Comparison of ENCODE assay signal across 9 cellular contexts in the genomic region with DNA sequence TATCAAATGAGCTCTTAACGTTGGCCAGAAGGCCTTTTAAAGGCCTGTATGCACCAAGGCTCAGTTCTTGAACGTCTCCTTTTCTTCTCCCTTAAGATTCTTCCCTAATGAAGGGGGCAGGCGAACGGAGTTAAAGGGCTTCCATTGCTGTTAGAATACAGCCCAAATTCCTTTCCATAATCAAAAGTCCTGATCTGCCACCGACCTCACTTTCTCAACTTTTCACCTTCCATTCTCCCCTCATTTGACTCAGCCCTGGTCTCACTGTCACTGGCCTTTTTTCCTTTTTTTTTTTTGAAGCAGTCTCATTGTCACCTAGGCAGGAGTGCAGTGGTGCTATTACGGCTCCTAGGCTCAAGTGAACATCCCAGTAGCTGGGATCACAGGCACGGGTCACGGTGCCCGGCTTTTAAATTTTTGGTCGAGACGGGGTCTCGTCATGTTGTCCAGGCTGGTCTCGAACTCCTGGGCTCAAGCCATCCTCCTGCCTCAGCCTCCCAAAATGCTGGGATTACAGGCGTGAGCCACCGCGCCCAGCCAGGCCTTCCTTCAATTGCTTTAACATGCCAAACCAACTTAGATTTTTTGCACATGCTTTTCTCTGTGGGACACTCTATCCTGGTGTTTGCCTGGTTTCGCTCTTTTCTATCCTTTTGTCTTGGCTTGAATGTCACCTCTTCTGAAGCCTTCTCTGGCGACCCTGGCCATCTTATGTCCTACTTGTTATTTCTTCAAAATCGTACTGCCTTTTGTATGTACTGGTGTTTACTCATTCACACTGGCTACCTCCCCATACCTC. TPM values are rescaled to one million over a fixed set of nuclear protein-coding genes. Genes with fewer than 3 reads are reported as not detected.
DNase-seq lines count a peak whose midpoint lies in the region; FAIRE-seq and TF ChIP-seq lines count a peak whose summit lies in the region.
"Had no signal": no experiment of that assay in that cellular context is flagged by ENCODE, and none has a peak within 500 bp of the region (broad histone marks: within the 10 kb centered on the region; RNA-seq: fewer than 3 reads in every experiment).

No MANE protein-coding gene starts in this region.

- peak overlapping the region; percentile 95 for H4K5ac ChIP-seq in H1 (ENCODE audit: insufficient read length, low read depth, low read length)

- peak overlapping the region; percentile 83 for H3K18ac ChIP-seq in H1 (ENCODE audit: extremely low read depth, low read length)

- no peak overlapping the region for H3K23ac ChIP-seq in H1 (ENCODE audit: insufficient read length)

- peak overlapping the region; percentile 94 for H2BK5ac ChIP-seq in H1 (ENCODE audit: low read depth, low read length)

- H3K9me3 Mint-ChIP-seq in activated T-cell treated with anti-CD3 and anti-CD28 coated beads, Interleukin-2, amount 50 U/mL, for 24 hours, result no peaks in the 10 kb centered on the region

- H3K4me2 ChIP-seq in Loucy (ENCODE audit: low read depth, low read length, poor library complexity, severe bottlenecking) (peak overlapping the region; percentile 77), H1 (ENCODE audit: insufficient read depth in 1 of 2, low read depth in 2 of 2, low read length in 2 of 2) (peak overlapping the region; percentile 81 to 85), neural cell (ENCODE audit: low read length) (peak overlapping the region; percentile 71)

- H3F3A ChIP-seq in Loucy (ENCODE audit: low read depth) (0 out of 2 replicates have a peak, but pooled peaks cover 4% of the 10 kb centered on the region), neural cell (ENCODE audit: insufficient read depth, low read length, poor library complexity, severe bottlenecking) (peaks cover 11% of the 10 kb centered on the region)

- no peak overlapping the region for H3K27ac Mint-ChIP-seq in activated T-cell treated with anti-CD3 and anti-CD28 coated beads, Interleukin-2, amount 50 U/mL, for 24 hours

- peak overlapping the region; percentile 84; the same call in 1 of the 2 replicates for H2BK12ac ChIP-seq in H1 (ENCODE audit: low read depth, low read length)

- TF ChIP-seq RAD21 in H1 (IDR thresholded peaks at IDR 0.05 in 1 of 2, conservative IDR thresholded peaks at IDR 0.05 in 1 of 2; ENCODE audit: low read depth in 2 of 2, low read length in 2 of 2), result no peak
- no peak for TF ChIP-seq RAD21 in neural cell (conservative IDR thresholded peaks at IDR 0.05)

- H3K27ac ChIP-seq in H1 (ENCODE audit: low read depth, low read length) (peak overlapping the region; percentile 37), neural cell (ENCODE audit: low read length) (peak overlapping the region; percentile 99)

- no peak overlapping the region for H2AK5ac ChIP-seq in H1 (ENCODE audit: low read depth, low read length)

- peak overlapping the region; percentile 93 for H3K9ac ChIP-seq in Loucy (ENCODE audit: low read depth, low read length, poor library complexity, severe bottlenecking)
- peak overlapping the region in 3 of 4 experiments; percentile 43 to 88 (median 73); a peak in 5 of 7 replicates for H3K9ac ChIP-seq in H1 (replicated peaks in 1 of 4; ENCODE audit: extremely low read depth in 1 of 4, low read depth in 3 of 4, low read length in 3 of 4)
- peak overlapping the region; percentile 98 for H3K9ac ChIP-seq in neural cell (ENCODE audit: low read length)

- H3K9me3 ChIP-seq in Loucy (ENCODE audit: insufficient read depth, low read depth, low read length) (no peaks in the 10 kb centered on the region), H1 (ENCODE audit: insufficient read depth in 2 of 2, low read depth in 1 of 2, low read length in 1 of 2) (no peaks in the 10 kb centered on the region), neural cell (ENCODE audit: low read length) (no peaks in the 10 kb centered on the region)

- DNase-seq in AG09309 (ENCODE audit: low read depth), result no peak
- DNase-seq in H1 (ENCODE audit: low read depth in 1 of 2, low spot score in 2 of 2), result no peak
- DNase-seq in activated T-cell treated with anti-CD3 and anti-CD28 coated beads, Interleukin-2, amount 50 U/mL, for 24 hours, result no peak
- DNase-seq in NCI-H2107 (lab: John Stamatoyannopoulos, UW), result no peak
- DNase-seq in CD1c-positive myeloid dendritic cell (ENCODE audit: extremely low spot score), result no peak
- DNase-seq in stimulated activated CD4-positive, alpha-beta T cell treated with anti-CD3 and anti-CD28 coated beads, Interleukin-4, amount 100 ng/mL, for 4 hours, result no peak

- TF ChIP-seq CTCF in AG09309 (IDR thresholded peaks at IDR 0.05; ENCODE audit: control insufficient read depth, insufficient read depth, low read depth, low read length, missing control alignments), result no peak
- TF ChIP-seq CTCF in Loucy (conservative IDR thresholded peaks at IDR 0.05; ENCODE audit: low read length), result no peak
- TF ChIP-seq CTCF in H1 (IDR thresholded peaks at IDR 0.05; ENCODE audit: control extremely low read depth in 1 of 3, insufficient read depth in 1 of 3, low read depth in 1 of 3, low read length in 3 of 3), result no peak
- no peak for TF ChIP-seq CTCF in neural cell (IDR thresholded peaks at IDR 0.05; ENCODE audit: poor library complexity, severe bottlenecking)

- peaks cover 21% of the 10 kb centered on the region for H3K4me1 Mint-ChIP-seq in activated T-cell treated with anti-CD3 and anti-CD28 coated beads, Interleukin-2, amount 50 U/mL, for 24 hours (ENCODE audit: low read depth)

- peaks cover 30% of the 10 kb centered on the region for H3K4me1 ChIP-seq in Loucy (ENCODE audit: insufficient read depth, low read length, poor library complexity, severe bottlenecking)
- H3K4me1 ChIP-seq in H1 (replicated peaks in 1 of 4; ENCODE audit: control insufficient read depth in 3 of 4, insufficient read depth in 4 of 4, low read length in 3 of 4), result peaks cover 0 to 5% (median 3%) of the 10 kb centered on the region in 4 experiments; a peak in 5 of 7 replicates

- WGBS in H1 (ENCODE audit: extremely low coverage in 1 of 2, insufficient coverage in 1 of 2, insufficient read length in 1 of 2, insufficient replicate concordance in 2 of 2, low coverage in 1 of 2, low lambda C conversion rate in 2 of 2, missing lambda C conversion rate in 1 of 2), 2 experiments, result 57 to 100% methylated on average over 1 to 19 of the region's 19 CpGs

- peaks cover 18% of the 10 kb centered on the region for H4K20me1 ChIP-seq in Loucy (ENCODE audit: insufficient read depth, low read length, poor library complexity, severe bottlenecking)
- no peaks in the 10 kb centered on the region for H4K20me1 ChIP-seq in H1 (replicated peaks in 1 of 2; ENCODE audit: control insufficient read depth in 1 of 2, insufficient read depth in 2 of 2, low read length in 2 of 2)
- H4K20me1 ChIP-seq in neural cell (ENCODE audit: insufficient read depth), result no peaks in the 10 kb centered on the region

- H3K4me3 Mint-ChIP-seq in activated T-cell treated with anti-CD3 and anti-CD28 coated beads, Interleukin-2, amount 50 U/mL, for 24 hours, result no peak overlapping the region
- H3K4me3 Mint-ChIP-seq: activated CD8-positive, alpha-beta memory T cell treated with anti-CD3 and anti-CD28 coated beads, Interleukin-2, amount 10 ng/mL, durations not matched to agents 7 days and 5 days had no signal

- no peaks in the 10 kb centered on the region for H3K9me2 ChIP-seq in Loucy (replicated peaks; ENCODE audit: low read depth, low read length)
- no peaks in the 10 kb centered on the region for H3K9me2 ChIP-seq in neural cell (ENCODE audit: insufficient read depth, low read length)

- no peak for FAIRE-seq in H1 (lab: Jason Lieb, UNC)

- peaks cover 46% of the 10 kb centered on the region for H3K79me2 ChIP-seq in Loucy (ENCODE audit: insufficient read depth, low read length)
- H3K79me2 ChIP-seq in H1 (ENCODE audit: control insufficient read depth in 1 of 2, insufficient read depth in 2 of 2, low read length in 2 of 2), result peaks cover 0 to 13% of the 10 kb centered on the region in 2 experiments; a peak in 3 of 4 replicates
- peaks cover 24% of the 10 kb centered on the region for H3K79me2 ChIP-seq in neural cell (replicated peaks; ENCODE audit: insufficient read depth, low read length)

- no peak overlapping the region for H3K14ac ChIP-seq in H1 (ENCODE audit: insufficient read length)

- TF ChIP-seq POLR2A in H1 (IDR thresholded peaks at IDR 0.05; ENCODE audit: control extremely low read depth in 1 of 2, low read depth in 2 of 2, low read length in 2 of 2), result peak in 1 of 2 experiments; percentile 45; a peak in 1 of 3 replicates

- H4K8ac ChIP-seq in H1 (ENCODE audit: extremely low read depth, insufficient read depth, low read length), result peak overlapping the region; percentile 80; the same call in 1 of the 2 replicates

- TF ChIP-seq EP300 in H1 (IDR thresholded peaks at IDR 0.05; ENCODE audit: borderline replicate concordance in 1 of 2, low read depth in 2 of 2, low read length in 2 of 2) (no peak), neural cell (conservative IDR thresholded peaks at IDR 0.05; ENCODE audit: poor library complexity, severe bottlenecking) (no peak)

- no peak overlapping the region for H2BK20ac ChIP-seq in H1 (ENCODE audit: low read length)

- H3K56ac ChIP-seq in H1 (replicated peaks; ENCODE audit: insufficient read length, low read depth, low read length), result peak overlapping the region; percentile 7

- H3K36me3 ChIP-seq in Loucy (ENCODE audit: insufficient read depth, low read length) (no peaks in the 10 kb centered on the region), H1 (ENCODE audit: control insufficient read depth in 2 of 4, insufficient read depth in 4 of 4, low read length in 3 of 4) (no peaks in the 10 kb centered on the region), neural cell (ENCODE audit: insufficient read depth, low read length) (no peaks in the 10 kb centered on the region)

- peak overlapping the region; percentile 82 for H4K91ac ChIP-seq in H1 (replicated peaks; ENCODE audit: insufficient read length, low read length)

- no peaks in the 10 kb centered on the region; the same call in 1 of the 2 replicates for H3K79me1 ChIP-seq in H1 (ENCODE audit: low read depth, low read length)

- H3K4ac ChIP-seq in H1 (replicated peaks; ENCODE audit: insufficient read length, low read depth, low read length), result peak overlapping the region; percentile 98

- H3K27me3 ChIP-seq in Loucy (ENCODE audit: insufficient read depth, low read length, poor library complexity, severe bottlenecking) (no peaks in the 10 kb centered on the region), H1 (replicated peaks in 1 of 4; ENCODE audit: control insufficient read depth in 3 of 4, extremely low read depth in 1 of 4, insufficient read depth in 3 of 4, low read length in 3 of 4) (no peaks in the 10 kb centered on the region), neural cell (ENCODE audit: insufficient read depth, low read depth, low read length) (no peaks in the 10 kb centered on the region)

- H3K4me3 ChIP-seq in AG09309 (ENCODE audit: control insufficient read depth, low read depth, low read length) (peak overlapping the region; percentile 80), Loucy (ENCODE audit: low read length, poor library complexity, severe bottlenecking) (peak overlapping the region; percentile 79), H1 (ENCODE audit: extremely low read depth in 1 of 4, insufficient read depth in 2 of 4, low read depth in 3 of 4, low read length in 4 of 4) (peak overlapping the region; percentile 79 to 94 (median 86)), neural cell (ENCODE audit: low read length) (peak overlapping the region; percentile 92)

- no peak overlapping the region for H2BK15ac ChIP-seq in H1 (ENCODE audit: low read length)

- H2BK120ac ChIP-seq in H1 (replicated peaks; ENCODE audit: low read depth, low read length), result peak overlapping the region; percentile 0

- H3K23me2 ChIP-seq in H1 (ENCODE audit: low read depth, low read length), result no peaks in the 10 kb centered on the region; the same call in 1 of the 2 replicates

- peaks cover 18% of the 10 kb centered on the region for H3K36me3 Mint-ChIP-seq in activated T-cell treated with anti-CD3 and anti-CD28 coated beads, Interleukin-2, amount 50 U/mL, for 24 hours (ENCODE audit: low read depth)
- H3K36me3 Mint-ChIP-seq: activated CD8-positive, alpha-beta memory T cell treated with anti-CD3 and anti-CD28 coated beads, Interleukin-2, amount 10 ng/mL, durations not matched to agents 7 days and 5 days had no signal

- POLR2A ChIA-PET in H1 (lab: Charles Lee; ENCODE audit: partially characterized antibody), result interaction anchor here (0.7 to 2.2 kb wide), 7 partner anchors 8 to 268 kb away, joined by 3 to 18 read pairs (median 4); a partner anchor contains a TSS

- CTCF ChIA-PET in H1 (lab: Charles Lee; ENCODE audit: partially characterized antibody), result interaction anchor here (0.6 to 2.6 kb wide), 4 partner anchors 9 to 103 kb away, joined by 3 to 11 read pairs (median 4); no protein-coding TSS in a partner anchor

- no peaks in the 10 kb centered on the region for H3K27me3 Mint-ChIP-seq in activated T-cell treated with anti-CD3 and anti-CD28 coated beads, Interleukin-2, amount 50 U/mL, for 24 hours
- H3K27me3 Mint-ChIP-seq: activated CD8-positive, alpha-beta memory T cell treated with anti-CD3 and anti-CD28 coated beads, Interleukin-2, amount 10 ng/mL, durations not matched to agents 7 days and 5 days had no signal

- H2AFZ ChIP-seq in Loucy (ENCODE audit: low read length) (peak overlapping the region; percentile 89), H1 (ENCODE audit: low read length) (peak overlapping the region; percentile 100), neural cell (ENCODE audit: low read depth, low read length) (peak overlapping the region; percentile 97)

RNA-seq across cellular contexts. Expression of a gene that starts 0.6 kb away (rescaled TPM):
- 34.3 and 36.9 TPM in 2 replicates for total RNA-seq in H1 (2021; fragmentation: NEBNext Ultra II Directional; extraction: Animal tissue kit (Norgen Biotek cat#: 25700))
- polyA plus RNA-seq in H1 (2011; rRNA removed) (2.7 and 6.0 TPM in 2 replicates), neural cell (99.9 and 117 TPM in 2 replicates)
- 9.0 TPM for polyA plus RNA-seq in H1 (2011; cell fraction: cytosol; rRNA removed)
- 1.5 TPM for polyA plus RNA-seq in H1 (2011; cell fraction: nucleus; rRNA removed)
- polyA plus RNA-seq in H1 (2012, experiment 1 of 2), result 12.5 to 21.9 TPM (median 13.3 TPM) in 4 replicates
- polyA plus RNA-seq in H1 (2012, experiment 2 of 2), result 2.8 TPM
- polyA plus RNA-seq in H1 (2013, experiment 1 of 2), result 17.6 TPM
- polyA plus RNA-seq in H1 (2013, experiment 2 of 2), result 19.5 TPM
- polyA minus RNA-seq in H1 (2011; rRNA and poly(A)+ RNA removed), result 2.1 and 2.6 TPM in 2 replicates
- polyA minus RNA-seq in H1 (2011; cell fraction: cytosol; rRNA and poly(A)+ RNA removed), result 9.4 TPM
- 6.7 TPM for polyA minus RNA-seq in H1 (2011; cell fraction: nucleus; rRNA and poly(A)+ RNA removed)
- 118 and 125 TPM in 2 replicates for polyA minus RNA-seq in neural cell

RNA-seq across cellular contexts. Expression of a gene that starts 19.0 kb away (rescaled TPM):
- 25.1 and 26.5 TPM in 2 replicates for total RNA-seq in H1 (2021; fragmentation: NEBNext Ultra II Directional; extraction: Animal tissue kit (Norgen Biotek cat#: 25700))
- 7.7 and 13.6 TPM in 2 replicates for polyA plus RNA-seq in H1 (2011; rRNA removed)
- polyA plus RNA-seq in H1 (2011; cell fraction: cytosol; rRNA removed), result 13.0 TPM
- 8.4 TPM for polyA plus RNA-seq in H1 (2011; cell fraction: nucleus; rRNA removed)
- 10.7 to 17.6 TPM (median 13.1 TPM) in 4 replicates for polyA plus RNA-seq in H1 (2012, experiment 1 of 2)
- polyA plus RNA-seq in H1 (2012, experiment 2 of 2), result 0.66 TPM
- polyA plus RNA-seq in H1 (2013, experiment 1 of 2), result 15.3 TPM
- polyA plus RNA-seq in H1 (2013, experiment 2 of 2), result 14.7 TPM
- polyA minus RNA-seq in H1 (2011; rRNA and poly(A)+ RNA removed), result 68.2 and 78.2 TPM in 2 replicates
- 19.2 TPM for polyA minus RNA-seq in H1 (2011; cell fraction: cytosol; rRNA and poly(A)+ RNA removed)
- polyA minus RNA-seq in H1 (2011; cell fraction: nucleus; rRNA and poly(A)+ RNA removed), result 39.3 TPM
- 0.53 and 1.5 TPM in 2 replicates for polyA plus RNA-seq in neural cell
- polyA minus RNA-seq in neural cell, result 4.6 and 5.2 TPM in 2 replicates
